8 cellular contexts compared by ENCODE assay signal in genomic region chr13:83780201-83780600, GRCh38.
DNase-seq lines count a peak whose midpoint lies in the region; ATAC-seq, FAIRE-seq and TF ChIP-seq lines count a peak whose summit lies in the region.

No MANE protein-coding gene starts in this region.

- no peaks in the 10 kb centered on the region for H3K79me2 ChIP-seq in K562 (ENCODE audit: control insufficient read depth, insufficient read depth, low read length)

- BruUV-seq in K562 (replicated peaks; lab: Mats Ljungman, UMichigan) = no TSS peak

- WGBS in K562 (ENCODE audit: insufficient coverage, low coverage, missing lambda C conversion rate) = 0% methylated on average over 6 of the region's 6 CpGs

- H3K4me3 Mint-ChIP-seq in neural crest cell = no peak overlapping the region

- no peak overlapping the region for H3K27ac ChIP-seq in K562 (ENCODE audit: extremely low read depth, low read depth, low read length)

- no peaks in the 10 kb centered on the region for H3K36me3 ChIP-seq in K562 (ENCODE audit: control insufficient read depth, insufficient read depth, low read length)

- ATAC-seq in GM19395 (IDR thresholded peaks at IDR 0.05; ENCODE audit: unreplicated experiment) (peak; percentile 60), K562 (no peak), omental fat pad (ENCODE audit: low FRiP score) (no peak), HG03342 (IDR thresholded peaks at IDR 0.05; ENCODE audit: unreplicated experiment) (no peak), HG02973 (IDR thresholded peaks at IDR 0.05; ENCODE audit: unreplicated experiment) (no peak)

- H3K27me3 ChIP-seq in K562 (ENCODE audit: control insufficient read depth in 2 of 2, insufficient read depth in 2 of 2, low read length in 2 of 2) = no peaks in the 10 kb centered on the region

- H3K4me2 ChIP-seq in K562 (ENCODE audit: insufficient read depth, low read length) = no peak overlapping the region

- no peak for FAIRE-seq in K562 (lab: Jason Lieb, UNC)

- no peak for TF ChIP-seq RAD21 in K562 (CRISPR knock-in tag; conservative IDR thresholded peaks at IDR 0.05 in 1 of 2, IDR thresholded peaks at IDR 0.05 in 1 of 2)

- H2AFZ ChIP-seq in K562 (ENCODE audit: low read depth, low read length) = no peak overlapping the region

- peaks cover 9% of the 10 kb centered on the region for H3K36me3 Mint-ChIP-seq in neural crest cell (ENCODE audit: low read depth)

- H3K9me1 ChIP-seq in K562 (ENCODE audit: control insufficient read depth, insufficient read depth, low read length) = no peaks in the 10 kb centered on the region

- no peaks in the 10 kb centered on the region for H3K27me3 Mint-ChIP-seq in neural crest cell (ENCODE audit: low read depth)

- POLR2A ChIA-PET in K562 (lab: Yijun Ruan, JAX) = no interaction called here

- DNase-seq in K562 (ENCODE audit: extremely low read depth in 1 of 4, low spot score in 3 of 4) (peak in 3 of 4 experiments; percentile 3 to 4 (median 4)), neural crest cell (ENCODE audit: low read depth, low spot score) (no peak), omental fat pad (ENCODE audit: low spot score) (no peak)
- DNase-seq in stimulated activated CD4-positive, alpha-beta T cell treated with anti-CD3 and anti-CD28 coated beads, Interleukin-4, amount 100 ng/mL, for 24 hours = no peak

- in situ Hi-C loops in K562 (cut with MboI) = no loop called here

- no peaks in the 10 kb centered on the region for H3K4me1 ChIP-seq in K562 (replicated peaks in 1 of 2; ENCODE audit: control insufficient read depth in 2 of 2, insufficient read depth in 2 of 2, low read length in 2 of 2)

- CTCF ChIA-PET in K562 (lab: Yijun Ruan, JAX; ENCODE audit: low intra/inter-chr PET ratio) = no interaction called here

- no peak overlapping the region for H3K27ac Mint-ChIP-seq in neural crest cell (ENCODE audit: unreplicated experiment)

- no peak for TF ChIP-seq POLR2A in K562 (conservative IDR thresholded peaks at IDR 0.05)

- TF ChIP-seq EP300 in K562 (IDR thresholded peaks at IDR 0.05; ENCODE audit: low read length) = no peak

- H3K4me3 ChIP-seq in K562 = no peak overlapping the region

- no peaks in the 10 kb centered on the region for H3K9me3 ChIP-seq in K562 (replicated peaks; ENCODE audit: control insufficient read depth, insufficient read depth, low read depth, low read length)

- peaks cover 14% of the 10 kb centered on the region for H3K9me3 Mint-ChIP-seq in neural crest cell

- peak; percentile 57 for TF ChIP-seq CTCF in LNCAP (IDR thresholded peaks at IDR 0.05)
- peak in 1 of 3 experiments; percentile 18; a peak in 1 of 6 replicates for TF ChIP-seq CTCF in K562 (IDR thresholded peaks at IDR 0.05 in 2 of 3, conservative IDR thresholded peaks at IDR 0.05 in 1 of 3; ENCODE audit: insufficient read depth in 2 of 3, low read depth in 1 of 3, low read length in 3 of 3)
- TF ChIP-seq CTCF in neural crest cell (conservative IDR thresholded peaks at IDR 0.05) = peak; percentile 54
- no peak for TF ChIP-seq CTCF in omental fat pad (IDR thresholded peaks at IDR 0.05)

- intact Hi-C loops in K562 (cut with micrococcal nuclease) = no loop called here

- no peaks in the 10 kb centered on the region for H4K20me1 ChIP-seq in K562 (replicated peaks; ENCODE audit: control insufficient read depth, insufficient read depth, low read length)

- no peak overlapping the region for H3K9ac ChIP-seq in K562 (ENCODE audit: insufficient read depth in 1 of 2, low read depth in 2 of 2, low read length in 2 of 2)

- H3K4me1 Mint-ChIP-seq in neural crest cell = no peaks in the 10 kb centered on the region

TF ChIP-seq in K562, 482 proteins besides CTCF, POLR2A, EP300 and RAD21:
- TF ChIP-seq SRSF9 (IDR thresholded peaks at IDR 0.05; ENCODE audit: borderline replicate concordance, low read depth, low read length) = no peak
- TF ChIP-seq ZNF764 (CRISPR knock-in tag; IDR thresholded peaks at IDR 0.05; ENCODE audit: low read depth) = peak; percentile 96
- TF ChIP-seq PCBP2 (IDR thresholded peaks at IDR 0.05; ENCODE audit: low read depth, low read length, poor library complexity, severe bottlenecking) = no peak

Comparison
In these comparisons a context has a peak if more than half of its experiments do, and no peak if none do; other contexts are left out.
1. CTCF ChIP-seq: peak in LNCAP (single experiment) and neural crest cell (single experiment); none in omental fat pad (0 of 3).
2. DNase-seq: peak in K562 (3 of 4); none in neural crest cell (single experiment), omental fat pad (single experiment) and stimulated activated CD4-positive, alpha-beta T cell treated with anti-CD3 and anti-CD28 coated beads, Interleukin-4, amount 100 ng/mL, for 24 hours (single experiment).